ENCODE assay signal across 1 cellular context in genomic region chr13:110629735-110630134, GRCh38.
TF ChIP-seq lines count a peak whose summit lies in the region.

No MANE protein-coding gene starts in this region.

TF ChIP-seq in GM12878, 131 proteins besides CTCF, POLR2A, EP300 and RAD21:
- TF ChIP-seq RUNX3 (IDR thresholded peaks at IDR 0.05; ENCODE audit: low read length) = peak; percentile 21; the same call in 1 of the 2 replicates
- no peak for TF ChIP-seq ZNF274 (IDR thresholded peaks at IDR 0.05; ENCODE audit: insufficient read depth, insufficient read length)
